8 cellular contexts compared by ENCODE assay signal in the genomic region with DNA sequence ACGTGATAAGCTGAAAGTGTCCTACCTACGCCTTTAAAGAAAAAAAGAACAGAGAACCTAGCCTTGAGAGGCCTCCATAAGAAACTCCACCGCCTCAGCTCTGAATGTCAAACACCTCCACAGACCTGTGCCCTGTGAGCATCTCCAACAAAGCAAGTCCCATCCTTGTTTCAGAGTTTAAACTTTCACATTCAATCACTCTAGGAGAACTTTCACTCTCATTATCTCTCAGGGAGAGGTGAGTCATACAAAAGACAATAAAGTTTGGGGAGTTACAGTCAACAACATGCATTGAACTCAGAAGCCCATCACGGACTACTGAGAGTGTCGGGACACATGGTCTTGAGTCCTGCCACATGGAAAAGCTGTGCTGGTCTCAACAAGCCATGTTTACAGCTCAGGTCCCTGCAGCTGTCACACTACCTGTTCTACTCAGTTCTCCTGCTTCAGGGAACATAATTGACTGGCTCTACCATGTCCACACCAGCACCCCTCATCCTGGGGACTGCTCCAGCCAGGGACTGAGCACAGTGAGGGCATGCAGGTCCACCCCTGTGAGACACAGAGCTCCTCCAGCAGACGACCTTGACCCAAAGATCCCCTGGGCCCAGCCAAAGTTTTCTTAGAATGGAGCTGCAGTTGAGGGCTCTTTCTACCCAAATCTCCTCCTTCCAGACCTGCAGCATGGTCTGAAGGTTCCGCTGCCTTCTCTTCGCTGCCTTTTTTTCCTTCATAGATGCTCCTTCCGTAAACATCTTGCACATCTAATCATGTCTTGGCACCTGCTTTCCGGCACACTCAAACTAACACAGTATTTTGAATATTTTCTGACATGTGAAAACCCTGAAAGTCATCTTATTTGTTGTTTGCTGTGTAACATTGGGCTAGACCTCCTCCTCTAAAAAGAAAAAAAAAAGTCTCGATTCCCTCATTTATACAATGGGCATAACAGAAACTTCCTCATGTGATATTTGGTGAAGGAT.
DNase-seq lines count a peak whose midpoint lies in the region; ATAC-seq, FAIRE-seq and TF ChIP-seq lines count a peak whose summit lies in the region.

No MANE protein-coding gene starts in this region.

- intact Hi-C loops in GM12878 (cut with micrococcal nuclease; ENCODE audit: unreplicated experiment): loop anchor here (1.0 to 10.0 kb wide), 10 partner anchors 10 to 298 kb away; no protein-coding TSS in a partner anchor

- peak overlapping the region; percentile 98 for H3K27ac ChIP-seq in KOPT-K1 (ENCODE audit: low read depth, low read length, poor library complexity, severe bottlenecking)
- H3K27ac ChIP-seq in GM12878 (ENCODE audit: control insufficient read depth, insufficient read depth): peak overlapping the region; percentile 91

- no peaks in the 10 kb centered on the region for H3K27me3 ChIP-seq in GM12878 (replicated peaks in 1 of 2; ENCODE audit: control insufficient read depth in 2 of 2, insufficient read depth in 2 of 2, low read length in 1 of 2)

- peak overlapping the region; percentile 69 for H3K9ac ChIP-seq in GM12878 (ENCODE audit: control insufficient read depth, insufficient read depth, low read length)

- peak; percentile 75 for TF ChIP-seq POLR2A in GM12878 (IDR thresholded peaks at IDR 0.05; ENCODE audit: low read depth, low read length)

- ATAC-seq in GM21529 (IDR thresholded peaks at IDR 0.05; ENCODE audit: unreplicated experiment): peak; percentile 52
- ATAC-seq in GM12878: peak; percentile 78

- H3K4me1 ChIP-seq in GM12878 (ENCODE audit: control insufficient read depth, insufficient read depth, low read length): peaks cover 92% of the 10 kb centered on the region

- H3K36me3 ChIP-seq in KOPT-K1 (ENCODE audit: insufficient read depth, low read length): peaks cover 83% of the 10 kb centered on the region
- H3K36me3 ChIP-seq in GM12878 (ENCODE audit: control insufficient read depth in 2 of 2, insufficient read depth in 2 of 2, low read length in 1 of 2): peaks cover 12 to 28% of the 10 kb centered on the region in 2 experiments

- no TSS peak for BruUV-seq in GM12878 (replicated peaks; lab: Mats Ljungman, UMichigan)

- TF ChIP-seq EP300 in GM12878 (IDR thresholded peaks at IDR 0.05; ENCODE audit: borderline replicate concordance in 1 of 2, control insufficient read depth in 1 of 2, low read depth in 2 of 2, low read length in 2 of 2): peak; percentile 76 to 78; a peak in 3 of 4 replicates

- no peak overlapping the region for H2AFZ ChIP-seq in GM12878 (ENCODE audit: control insufficient read depth, low read depth, low read length)

- in situ Hi-C loops in GM12878 (cut with MboI): loop anchor here (5.0 to 25.0 kb wide), 2 partner anchors 80 to 185 kb away; no protein-coding TSS in a partner anchor

- H3K4me3 ChIP-seq in GM12865 (ENCODE audit: low read depth, low read length): peak overlapping the region; percentile 28
- peak overlapping the region; percentile 41; the same call in 1 of the 2 replicates for H3K4me3 ChIP-seq in GM12878

- DNase-seq in GM12865 (ENCODE audit: low read depth): peak; percentile 92
- DNase-seq in GM12878 (ENCODE audit: low read depth, low spot score): peak; percentile 93
- peak; percentile 78 for DNase-seq in stimulated activated CD4-positive, alpha-beta T cell treated with anti-CD3 and anti-CD28 coated beads, Interleukin-15, amount 100 ng/mL, for 24 hours
- no peak for DNase-seq in hippocampal formation (lab: John Stamatoyannopoulos, UW)
- no peak for DNase-seq in NCI-H1436 treated with DMSO at 0.1 percent for 48 hours (lab: John Stamatoyannopoulos, UW)
- no peak for DNase-seq in NCI-H2029 treated with DMSO at 0.1 percent for 48 hours (lab: John Stamatoyannopoulos, UW)

- peak overlapping the region; percentile 95 for H3K4me2 ChIP-seq in GM12878 (ENCODE audit: control insufficient read depth, insufficient read depth)

- peak; percentile 25; the same call in 1 of the 2 replicates for TF ChIP-seq RAD21 in GM12878 (IDR thresholded peaks at IDR 0.05; ENCODE audit: insufficient read depth, low read depth, low read length)

- POLR2A ChIA-PET in GM12878 (lab: Charles Lee): interaction anchor here (0.5 to 4.4 kb wide), 11 partner anchors 9 to 182 kb away, joined by 3 to 37 read pairs (median 4); no protein-coding TSS in a partner anchor

- FAIRE-seq in GM12878 (lab: Jason Lieb, UNC): peak; percentile 38

- H3K79me2 ChIP-seq in GM12878 (ENCODE audit: control insufficient read depth, insufficient read depth, low read length): peaks cover 66% of the 10 kb centered on the region

- CTCF ChIA-PET in GM12878 (lab: Yijun Ruan, JAX): interaction anchor here (0.8 to 2.7 kb wide), 17 partner anchors 10 to 281 kb away, joined by 3 to 14 read pairs (median 4); no protein-coding TSS in a partner anchor

- no peaks in the 10 kb centered on the region for H4K20me1 ChIP-seq in GM12878 (ENCODE audit: control insufficient read depth, insufficient read depth)

- H3K9me3 ChIP-seq in KOPT-K1 (ENCODE audit: insufficient read depth, low read length, poor library complexity, severe bottlenecking) (no peaks in the 10 kb centered on the region), GM12878 (replicated peaks; ENCODE audit: control insufficient read depth, insufficient read depth, low read length) (no peaks in the 10 kb centered on the region)

- TF ChIP-seq CTCF in GM12865 (IDR thresholded peaks at IDR 0.05; ENCODE audit: insufficient read depth, low read depth, low read length, missing control alignments) (no peak), GM12878 (IDR thresholded peaks at IDR 0.05 in 2 of 3, conservative IDR thresholded peaks at IDR 0.05 in 1 of 3; ENCODE audit: control insufficient read depth in 2 of 3, extremely low read depth in 1 of 3, insufficient read depth in 1 of 3, low read depth in 3 of 3, low read length in 3 of 3) (no peak)

- RAD21 ChIA-PET in GM12878 (lab: Charles Lee; ENCODE audit: unreplicated experiment): interaction anchor here (0.6 to 11.1 kb wide), 22 partner anchors 11 to 358 kb away, joined by 3 to 144 read pairs (median 7); no protein-coding TSS in a partner anchor

- WGBS in GM12878 (ENCODE audit: insufficient coverage, insufficient replicate concordance, low lambda C conversion rate, missing lambda C conversion rate): 18% methylated on average over 11 of the region's 11 CpGs

- SMC1A ChIA-PET in GM12878 (lab: Charles Lee; ENCODE audit: uncharacterized antibody, unreplicated experiment): interaction anchor here (0.8 to 10.6 kb wide), 34 partner anchors 8 to 358 kb away, joined by 3 to 154 read pairs (median 6); no protein-coding TSS in a partner anchor

TF ChIP-seq in GM12878, 131 proteins besides CTCF, POLR2A, EP300 and RAD21 (continues in another document):
- TF ChIP-seq PKNOX1 (IDR thresholded peaks at IDR 0.05) (peak; percentile 61; the same call in 1 of the 2 replicates), BCL11A (IDR thresholded peaks at IDR 0.05; ENCODE audit: low read depth, low read length) (peak; percentile 88), ZNF207 (IDR thresholded peaks at IDR 0.05; ENCODE audit: borderline replicate concordance) (0 out of 2 replicates have a peak, but pooled peaks have one; percentile 33), IKZF2 (IDR thresholded peaks at IDR 0.05) (peak; percentile 97 to 99), ZBED1 (IDR thresholded peaks at IDR 0.05; ENCODE audit: borderline replicate concordance) (peak; percentile 97), SUZ12 (IDR thresholded peaks at IDR 0.05; ENCODE audit: unreplicated experiment) (no peak), PAX5 (IDR thresholded peaks at IDR 0.05; ENCODE audit: borderline replicate concordance, low read depth, low read length) (peak; percentile 70; the same call in 1 of the 2 replicates), EZH2 (IDR thresholded peaks at IDR 0.05; ENCODE audit: borderline replicate concordance, control insufficient read depth, low read depth, low read length) (no peak), GATAD2B (conservative IDR thresholded peaks at IDR 0.05; ENCODE audit: low read depth) (peak; percentile 61; the same call in 1 of the 2 replicates), BACH1 (IDR thresholded peaks at IDR 0.05; ENCODE audit: borderline replicate concordance) (0 out of 2 replicates have a peak, but pooled peaks have one; percentile 16), JUNB (IDR thresholded peaks at IDR 0.05) (peak; percentile 99), ZSCAN29 (IDR thresholded peaks at IDR 0.05) (no peak)
- TF ChIP-seq, protein P1, sequence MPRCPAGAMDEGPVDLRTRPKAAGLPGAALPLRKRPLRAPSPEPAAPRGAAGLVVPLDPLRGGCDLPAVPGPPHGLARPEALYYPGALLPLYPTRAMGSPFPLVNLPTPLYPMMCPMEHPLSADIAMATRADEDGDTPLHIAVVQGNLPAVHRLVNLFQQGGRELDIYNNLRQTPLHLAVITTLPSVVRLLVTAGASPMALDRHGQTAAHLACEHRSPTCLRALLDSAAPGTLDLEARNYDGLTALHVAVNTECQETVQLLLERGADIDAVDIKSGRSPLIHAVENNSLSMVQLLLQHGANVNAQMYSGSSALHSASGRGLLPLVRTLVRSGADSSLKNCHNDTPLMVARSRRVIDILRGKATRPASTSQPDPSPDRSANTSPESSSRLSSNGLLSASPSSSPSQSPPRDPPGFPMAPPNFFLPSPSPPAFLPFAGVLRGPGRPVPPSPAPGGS (IDR thresholded peaks at IDR 0.05; ENCODE audit: borderline replicate concordance, insufficient read depth, low read depth, low read length, poor library complexity, severe bottlenecking): peak; percentile 77
- TF ChIP-seq, protein P2, sequence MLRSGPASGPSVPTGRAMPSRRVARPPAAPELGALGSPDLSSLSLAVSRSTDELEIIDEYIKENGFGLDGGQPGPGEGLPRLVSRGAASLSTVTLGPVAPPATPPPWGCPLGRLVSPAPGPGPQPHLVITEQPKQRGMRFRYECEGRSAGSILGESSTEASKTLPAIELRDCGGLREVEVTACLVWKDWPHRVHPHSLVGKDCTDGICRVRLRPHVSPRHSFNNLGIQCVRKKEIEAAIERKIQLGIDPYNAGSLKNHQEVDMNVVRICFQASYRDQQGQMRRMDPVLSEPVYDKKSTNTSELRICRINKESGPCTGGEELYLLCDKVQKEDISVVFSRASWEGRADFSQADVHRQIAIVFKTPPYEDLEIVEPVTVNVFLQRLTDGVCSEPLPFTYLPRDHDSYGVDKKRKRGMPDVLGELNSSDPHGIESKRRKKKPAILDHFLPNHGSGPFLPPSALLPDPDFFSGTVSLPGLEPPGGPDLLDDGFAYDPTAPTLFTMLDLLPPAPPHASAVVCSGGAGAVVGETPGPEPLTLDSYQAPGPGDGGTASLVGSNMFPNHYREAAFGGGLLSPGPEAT (IDR thresholded peaks at IDR 0.05; ENCODE audit: low read depth): peak; percentile 92

Comparison
In these comparisons a context has a peak if more than half of its experiments do, and no peak if none do; other contexts are left out.
1. DNase-seq: peak in GM12865 (single experiment), GM12878 (single experiment) and stimulated activated CD4-positive, alpha-beta T cell treated with anti-CD3 and anti-CD28 coated beads, Interleukin-15, amount 100 ng/mL, for 24 hours (single experiment); none in hippocampal formation (0 of 2), NCI-H1436 treated with DMSO at 0.1 percent for 48 hours (single experiment) and NCI-H2029 treated with DMSO at 0.1 percent for 48 hours (single experiment).